Comparison of ENCODE assay signal across 39 cellular contexts in genomic region chr17:13287226-13287625, GRCh38.
"Had no signal": no experiment of that assay in that cellular context is flagged by ENCODE, and none has a peak within 500 bp of the region (broad histone marks: within the 10 kb centered on the region; RNA-seq: fewer than 3 reads in every experiment).

No MANE protein-coding gene starts in this region.

- H3K4me3 Mint-ChIP-seq: activated CD4-positive, alpha-beta memory T cell treated with anti-CD3 and anti-CD28 coated beads, Interleukin-2, amount 10 ng/mL, durations not matched to agents 7 days and 5 days; activated CD4-positive, alpha-beta T cell treated with anti-CD3 and anti-CD28 coated beads for 36 hours; activated CD4-positive, alpha-beta T cell treated with anti-CD3 and anti-CD28 coated beads, Interleukin-2, amount 10 ng/mL, durations not matched to agents 7 days and 5 days; activated CD8-positive, alpha-beta memory T cell treated with anti-CD3 and anti-CD28 coated beads, Interleukin-2, amount 10 ng/mL, durations not matched to agents 7 days and 5 days; activated CD8-positive, alpha-beta T cell treated with anti-CD3 and anti-CD28 coated beads, Interleukin-2, amount 10 ng/mL, durations not matched to agents 7 days and 5 days; activated naive CD4-positive, alpha-beta T cell treated with anti-CD3 and anti-CD28 coated beads, Interleukin-2, amount 10 ng/mL, durations not matched to agents 7 days and 5 days; activated naive CD4-positive, alpha-beta T cell treated with anti-CD3 and anti-CD28 coated beads, Interleukin-2, amount 50 U/mL, for 24 hours; activated naive CD8-positive, alpha-beta T cell; activated naive CD8-positive, alpha-beta T cell treated with anti-CD3 and anti-CD28 coated beads, Interleukin-2, amount 10 ng/mL, durations not matched to agents 7 days and 5 days; activated naive CD8-positive, alpha-beta T cell treated with anti-CD3 and anti-CD28 coated beads, Interleukin-2, amount 50 U/mL, for 24 hours; activated T-cell treated with anti-CD3 and anti-CD28 coated beads, Interleukin-2, amount 50 U/mL, for 24 hours; brain; central memory CD8-positive, alpha-beta T cell; T-helper 1 cell treated with Interleukin-12 subunit alpha and Interleukin-12 subunit beta and Interleukin-4 antibody, amounts not matched to agents 30 μg/mL and 1 μg/mL, for 36 hours; T-helper 2 cell treated with Interferon-gamma antibody and Interleukin-4, amounts not matched to agents 5 μg/mL and 100 μg/mL, for 36 hours; WTC11 had no signal

- FAIRE-seq: bronchial epithelial cell, TTC549 had no signal

- H3K9me3 Mint-ChIP-seq: activated CD4-positive, alpha-beta memory T cell treated with anti-CD3 and anti-CD28 coated beads, Interleukin-2, amount 10 ng/mL, durations not matched to agents 7 days and 5 days; activated CD4-positive, alpha-beta T cell treated with anti-CD3 and anti-CD28 coated beads, Interleukin-2, amount 10 ng/mL, durations not matched to agents 7 days and 5 days; activated naive CD4-positive, alpha-beta T cell treated with anti-CD3 and anti-CD28 coated beads, Interleukin-2, amount 10 ng/mL, durations not matched to agents 7 days and 5 days; activated naive CD4-positive, alpha-beta T cell treated with anti-CD3 and anti-CD28 coated beads, Interleukin-2, amount 50 U/mL, for 24 hours; activated naive CD8-positive, alpha-beta T cell treated with anti-CD3 and anti-CD28 coated beads, Interleukin-2, amount 10 ng/mL, durations not matched to agents 7 days and 5 days; activated naive CD8-positive, alpha-beta T cell treated with anti-CD3 and anti-CD28 coated beads, Interleukin-2, amount 50 U/mL, for 24 hours; activated T-cell treated with anti-CD3 and anti-CD28 coated beads, Interleukin-2, amount 50 U/mL, for 24 hours; activated T-helper 2 cell treated with anti-CD3 and anti-CD28 coated beads, Interferon-gamma antibody, Interleukin-2, Interleukin-4, amounts not matched to agents 10 μg/mL and 5 μg/mL and 100 μg/mL, durations not matched to agents 14 hours and 24 hours and 36 hours; brain; central memory CD8-positive, alpha-beta T cell; T-helper 1 cell treated with Interleukin-12 subunit alpha and Interleukin-12 subunit beta and Interleukin-4 antibody, amounts not matched to agents 30 μg/mL and 1 μg/mL, for 36 hours; T-helper 2 cell treated with Interferon-gamma antibody and Interleukin-4, amounts not matched to agents 5 μg/mL and 100 μg/mL, for 36 hours had no signal

- ATAC-seq: activated CD4-positive, alpha-beta T cell treated with anti-CD3 and anti-CD28 coated beads for 36 hours; activated CD4-positive, CD25-positive, alpha-beta regulatory T cell treated with anti-CD3 and anti-CD28 coated beads, Interleukin-2, amount 50 U/mL, for 24 hours; activated CD8-positive, alpha-beta memory T cell treated with anti-CD3 and anti-CD28 coated beads, Interleukin-2, amount 10 ng/mL, durations not matched to agents 7 days and 5 days; activated CD8-positive, alpha-beta T cell treated with anti-CD3 and anti-CD28 coated beads, Interleukin-2, amount 10 ng/mL, durations not matched to agents 7 days and 5 days; activated naive CD8-positive, alpha-beta T cell treated with anti-CD3 and anti-CD28 coated beads, Interleukin-2, amount 50 U/mL, for 24 hours; WTC11 had no signal

- H3K9me3 ChIP-seq: ascending aorta had no signal

- H3K4me1 ChIP-seq: ascending aorta had no signal

- H3K27ac ChIP-seq: ascending aorta, cardiac muscle cell, WERI-Rb-1 had no signal

- H3K27me3 ChIP-seq: ascending aorta, cardiac muscle cell had no signal

- H3K4me3 ChIP-seq: ascending aorta, cardiac muscle cell had no signal

- H3K4me1 Mint-ChIP-seq: activated CD4-positive, alpha-beta memory T cell treated with anti-CD3 and anti-CD28 coated beads, Interleukin-2, amount 10 ng/mL, durations not matched to agents 7 days and 5 days; activated CD4-positive, alpha-beta T cell treated with anti-CD3 and anti-CD28 coated beads for 36 hours; activated CD4-positive, alpha-beta T cell treated with anti-CD3 and anti-CD28 coated beads, Interleukin-2, amount 10 ng/mL, durations not matched to agents 7 days and 5 days; activated CD8-positive, alpha-beta memory T cell treated with anti-CD3 and anti-CD28 coated beads, Interleukin-2, amount 10 ng/mL, durations not matched to agents 7 days and 5 days; activated naive CD4-positive, alpha-beta T cell treated with anti-CD3 and anti-CD28 coated beads, Interleukin-2, amount 10 ng/mL, durations not matched to agents 7 days and 5 days; activated naive CD4-positive, alpha-beta T cell treated with anti-CD3 and anti-CD28 coated beads, Interleukin-2, amount 50 U/mL, for 24 hours; activated naive CD8-positive, alpha-beta T cell treated with anti-CD3 and anti-CD28 coated beads, Interleukin-2, amount 10 ng/mL, durations not matched to agents 7 days and 5 days; activated naive CD8-positive, alpha-beta T cell treated with anti-CD3 and anti-CD28 coated beads, Interleukin-2, amount 50 U/mL, for 24 hours; brain; central memory CD8-positive, alpha-beta T cell had no signal

- DNase-seq: activated CD4-positive, alpha-beta memory T cell treated with anti-CD3 and anti-CD28 coated beads, Interleukin-2, amount 10 ng/mL, durations not matched to agents 7 days and 5 days; activated CD4-positive, alpha-beta T cell treated with anti-CD3 and anti-CD28 coated beads for 1 hour; activated CD4-positive, alpha-beta T cell treated with anti-CD3 and anti-CD28 coated beads for 36 hours; activated CD4-positive, alpha-beta T cell treated with anti-CD3 and anti-CD28 coated beads for 48 hours; activated CD4-positive, alpha-beta T cell treated with anti-CD3 and anti-CD28 coated beads, Interleukin-2, amount 10 ng/mL, durations not matched to agents 7 days and 5 days; activated CD4-positive, alpha-beta T cell treated with anti-CD3 and anti-CD28 coated beads, Interleukin-2, amount 50 U/mL, for 48 hours; activated CD4-positive, CD25-positive, alpha-beta regulatory T cell; activated CD8-positive, alpha-beta memory T cell treated with anti-CD3 and anti-CD28 coated beads for 24 hours; activated CD8-positive, alpha-beta memory T cell treated with anti-CD3 and anti-CD28 coated beads, Interleukin-2, amount 10 ng/mL, durations not matched to agents 7 days and 5 days; activated CD8-positive, alpha-beta memory T cell treated with anti-CD3 and anti-CD28 coated beads, Interleukin-2, amount 50 U/mL, for 48 hours; activated CD8-positive, alpha-beta T cell treated with anti-CD3 and anti-CD28 coated beads, Interleukin-2, amount 10 ng/mL, durations not matched to agents 7 days and 5 days; activated effector memory CD4-positive, alpha-beta T cell treated with Interleukin-2 at 50 U/mL for 16 hours; activated gamma-delta T cell; activated naive CD4-positive, alpha-beta T cell treated with anti-CD3 and anti-CD28 coated beads, Interleukin-2, amount 10 ng/mL, durations not matched to agents 7 days and 5 days; activated naive CD4-positive, alpha-beta T cell treated with Interleukin-2 at 50 U/mL for 16 hours; activated naive CD8-positive, alpha-beta T cell treated with anti-CD3 and anti-CD28 coated beads, Interleukin-2, amount 10 ng/mL, durations not matched to agents 7 days and 5 days; activated naive CD8-positive, alpha-beta T cell treated with anti-CD3 and anti-CD28 coated beads, Interleukin-2, amount 50 U/mL, for 24 hours; activated T-cell treated with anti-CD3 and anti-CD28 coated beads, Interleukin-2, amount 50 U/mL, for 24 hours; activated T-cell treated with anti-CD3 and anti-CD28 coated beads, Interleukin-2, amount 50 U/mL, for 48 hours; amygdala; anterior cingulate cortex; caudate nucleus; cerebellar nuclear complex; T-helper 2 cell; T-helper 9 cell; WERI-Rb-1 had no signal

- H3K27ac Mint-ChIP-seq: activated CD4-positive, alpha-beta memory T cell treated with anti-CD3 and anti-CD28 coated beads, Interleukin-2, amount 10 ng/mL, durations not matched to agents 7 days and 5 days; activated CD4-positive, alpha-beta T cell treated with anti-CD3 and anti-CD28 coated beads for 36 hours; activated CD4-positive, alpha-beta T cell treated with anti-CD3 and anti-CD28 coated beads, Interleukin-2, amount 10 ng/mL, durations not matched to agents 7 days and 5 days; activated CD8-positive, alpha-beta memory T cell treated with anti-CD3 and anti-CD28 coated beads, Interleukin-2, amount 10 ng/mL, durations not matched to agents 7 days and 5 days; activated CD8-positive, alpha-beta T cell treated with anti-CD3 and anti-CD28 coated beads, Interleukin-2, amount 10 ng/mL, durations not matched to agents 7 days and 5 days; activated naive CD4-positive, alpha-beta T cell treated with anti-CD3 and anti-CD28 coated beads, Interleukin-2, amount 10 ng/mL, durations not matched to agents 7 days and 5 days; activated naive CD4-positive, alpha-beta T cell treated with anti-CD3 and anti-CD28 coated beads, Interleukin-2, amount 50 U/mL, for 24 hours; activated naive CD8-positive, alpha-beta T cell; activated naive CD8-positive, alpha-beta T cell treated with anti-CD3 and anti-CD28 coated beads, Interleukin-2, amount 10 ng/mL, durations not matched to agents 7 days and 5 days; activated naive CD8-positive, alpha-beta T cell treated with anti-CD3 and anti-CD28 coated beads, Interleukin-2, amount 50 U/mL, for 24 hours; activated T-cell treated with anti-CD3 and anti-CD28 coated beads, Interleukin-2, amount 50 U/mL, for 24 hours; activated T-helper 2 cell treated with anti-CD3 and anti-CD28 coated beads, Interferon-gamma antibody, Interleukin-2, Interleukin-4, amounts not matched to agents 10 μg/mL and 5 μg/mL and 100 μg/mL, durations not matched to agents 14 hours and 24 hours and 36 hours; brain; T-helper 1 cell treated with Interleukin-12 subunit alpha and Interleukin-12 subunit beta and Interleukin-4 antibody, amounts not matched to agents 30 μg/mL and 1 μg/mL, for 36 hours; T-helper 2 cell treated with Interferon-gamma antibody and Interleukin-4, amounts not matched to agents 5 μg/mL and 100 μg/mL, for 36 hours; WTC11 had no signal

- H3K36me3 Mint-ChIP-seq: activated CD8-positive, alpha-beta memory T cell treated with anti-CD3 and anti-CD28 coated beads, Interleukin-2, amount 10 ng/mL, durations not matched to agents 7 days and 5 days; activated naive CD4-positive, alpha-beta T cell treated with anti-CD3 and anti-CD28 coated beads, Interleukin-2, amount 10 ng/mL, durations not matched to agents 7 days and 5 days; activated naive CD4-positive, alpha-beta T cell treated with anti-CD3 and anti-CD28 coated beads, Interleukin-2, amount 50 U/mL, for 24 hours; activated naive CD8-positive, alpha-beta T cell; activated naive CD8-positive, alpha-beta T cell treated with anti-CD3 and anti-CD28 coated beads, Interleukin-2, amount 10 ng/mL, durations not matched to agents 7 days and 5 days; brain; WTC11 had no signal

- H3K27me3 Mint-ChIP-seq: activated CD4-positive, alpha-beta memory T cell treated with anti-CD3 and anti-CD28 coated beads, Interleukin-2, amount 10 ng/mL, durations not matched to agents 7 days and 5 days; activated CD4-positive, alpha-beta T cell treated with anti-CD3 and anti-CD28 coated beads for 36 hours; activated CD4-positive, alpha-beta T cell treated with anti-CD3 and anti-CD28 coated beads, Interleukin-2, amount 10 ng/mL, durations not matched to agents 7 days and 5 days; activated CD8-positive, alpha-beta memory T cell treated with anti-CD3 and anti-CD28 coated beads, Interleukin-2, amount 10 ng/mL, durations not matched to agents 7 days and 5 days; activated naive CD4-positive, alpha-beta T cell treated with anti-CD3 and anti-CD28 coated beads, Interleukin-2, amount 10 ng/mL, durations not matched to agents 7 days and 5 days; activated naive CD4-positive, alpha-beta T cell treated with anti-CD3 and anti-CD28 coated beads, Interleukin-2, amount 50 U/mL, for 24 hours; activated naive CD8-positive, alpha-beta T cell; activated naive CD8-positive, alpha-beta T cell treated with anti-CD3 and anti-CD28 coated beads, Interleukin-2, amount 10 ng/mL, durations not matched to agents 7 days and 5 days; activated naive CD8-positive, alpha-beta T cell treated with anti-CD3 and anti-CD28 coated beads, Interleukin-2, amount 50 U/mL, for 24 hours; activated T-cell treated with anti-CD3 and anti-CD28 coated beads, Interleukin-2, amount 50 U/mL, for 24 hours; brain; central memory CD8-positive, alpha-beta T cell had no signal

- H3K36me3 ChIP-seq: ascending aorta, cardiac muscle cell, WERI-Rb-1 had no signal
